In the genomic region with DNA sequence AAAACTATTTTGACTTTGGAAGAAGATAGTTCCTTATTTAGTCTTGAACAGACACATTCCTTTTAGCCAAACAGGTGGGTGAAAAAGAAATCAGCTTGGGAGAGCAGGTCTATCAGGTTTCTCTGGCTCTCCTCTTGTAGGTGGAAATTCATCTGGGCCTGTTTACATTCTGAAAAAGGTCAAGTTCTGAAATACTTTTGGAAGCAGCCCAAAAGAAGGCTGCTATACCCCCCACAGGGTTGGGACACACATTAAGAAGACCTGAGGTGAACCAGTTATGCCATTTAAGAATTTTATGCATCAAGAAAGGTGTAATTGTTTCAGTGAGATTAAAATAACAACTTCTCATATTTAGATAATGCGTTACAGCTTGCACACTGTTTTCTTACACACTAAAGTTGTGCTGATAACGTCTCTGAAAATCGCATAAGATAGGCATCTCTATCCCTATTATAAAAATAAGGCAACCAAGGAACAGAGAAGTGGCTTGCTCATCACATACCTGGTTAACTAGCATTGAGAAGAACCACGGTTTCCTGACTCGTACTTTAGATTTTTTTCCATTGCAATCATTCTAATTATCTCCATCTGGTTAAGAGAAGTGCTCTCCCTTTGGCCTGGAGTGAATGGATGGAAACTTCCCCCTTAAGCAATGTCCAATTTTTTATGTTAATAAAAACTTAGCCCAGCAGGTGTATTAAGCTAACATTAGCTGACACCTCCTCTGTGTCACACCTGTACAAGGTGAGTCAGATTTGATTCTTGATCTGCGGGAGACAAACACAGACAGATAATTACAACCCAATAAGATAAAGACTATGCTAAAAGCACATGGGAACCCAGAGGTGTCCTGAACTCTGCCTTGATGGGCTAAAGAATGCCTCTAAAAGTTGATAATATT, we compare ENCODE assay signal across 12 cellular contexts.
DNase-seq lines count a peak whose midpoint lies in the region; ATAC-seq and TF ChIP-seq lines count a peak whose summit lies in the region.
"Had no signal": no experiment of that assay in that cellular context is flagged by ENCODE, and none has a peak within 500 bp of the region (broad histone marks: within the 10 kb centered on the region; RNA-seq: fewer than 3 reads in every experiment).

No MANE protein-coding gene starts in this region.

- H3K27ac ChIP-seq in IMR-90 (ENCODE audit: insufficient read depth, low read length) (no peak overlapping the region), lung (ENCODE audit: low read depth in 1 of 2, low read length in 1 of 2) (no peak overlapping the region)

- H2BK120ac ChIP-seq in IMR-90 (ENCODE audit: low read depth, low read length) = no peak overlapping the region

- H2BK15ac ChIP-seq in IMR-90 (ENCODE audit: low read depth, low read length) = no peak overlapping the region

- H3K9ac ChIP-seq in IMR-90 (ENCODE audit: low read depth, low read length) = no peak overlapping the region

- no peak overlapping the region for H4K8ac ChIP-seq in IMR-90 (ENCODE audit: low read depth in 2 of 2, low read length in 2 of 2)

- H3K4ac ChIP-seq in IMR-90 (ENCODE audit: low read depth, low read length) = no peak overlapping the region

- H4K20me1 ChIP-seq in IMR-90 (ENCODE audit: insufficient read depth, low read length) = no peaks in the 10 kb centered on the region

- H3K9me3 Mint-ChIP-seq in activated T-helper 17 cell treated with anti-CD3 and anti-CD28 coated beads, Interleukin-2, amount 50 U/mL, for 72 hours = no peaks in the 10 kb centered on the region
- H3K9me3 Mint-ChIP-seq: activated T-cell treated with anti-CD3 and anti-CD28 coated beads, Interleukin-2, amount 50 U/mL, for 24 hours had no signal

- H3K9me3 ChIP-seq in IMR-90 (ENCODE audit: control insufficient read depth, insufficient read depth, low read length) (no peaks in the 10 kb centered on the region), lung (ENCODE audit: control insufficient read depth in 2 of 2, insufficient read depth in 1 of 2, low read length in 1 of 2) (no peaks in the 10 kb centered on the region)

- no peak overlapping the region for H3K18ac ChIP-seq in IMR-90 (ENCODE audit: low read depth, low read length)

- no peak for TF ChIP-seq POLR2A in IMR-90 (IDR thresholded peaks at IDR 0.05; ENCODE audit: low read depth, low read length)

- no peaks in the 10 kb centered on the region; the same call in 1 of the 2 replicates for H3K4me1 ChIP-seq in IMR-90 (ENCODE audit: control insufficient read depth, insufficient read depth, low read length)
- H3K4me1 ChIP-seq in lung (ENCODE audit: control insufficient read depth in 2 of 2, insufficient read depth in 2 of 2, low read length in 2 of 2) = no peaks in the 10 kb centered on the region

- H2AK9ac ChIP-seq in IMR-90 (replicated peaks; ENCODE audit: low read depth, low read length, poor library complexity) = no peak overlapping the region

- H4K5ac ChIP-seq in IMR-90 (ENCODE audit: low read depth, low read length) = no peak overlapping the region

- peaks cover 21% of the 10 kb centered on the region for H3K4me1 Mint-ChIP-seq in activated T-helper 17 cell treated with anti-CD3 and anti-CD28 coated beads, Interleukin-2, amount 50 U/mL, for 72 hours

- CTCF ChIA-PET in AG04449 (lab: Yijun Ruan, JAX) = interaction anchor here (0.8 to 1.5 kb wide), 4 partner anchors 11 to 106 kb away, joined by 3 to 5 read pairs (median 4); no protein-coding TSS in a partner anchor
- CTCF ChIA-PET in IMR-90 (lab: Yijun Ruan, JAX) = interaction anchor here (0.5 kb wide), 1 partner anchor 90 kb away, joined by 3 read pairs; no protein-coding TSS in a partner anchor

- H3K56ac ChIP-seq in IMR-90 (ENCODE audit: extremely low read depth, insufficient read depth, low read length) = no peak overlapping the region

- H2BK20ac ChIP-seq in IMR-90 (ENCODE audit: low read depth, low read length) = no peak overlapping the region

- POLR2A ChIA-PET in AG04449 (lab: Yijun Ruan, JAX) (interaction anchor here (0.7 kb wide), 1 partner anchor 24 kb away, joined by 3 read pairs; no protein-coding TSS in a partner anchor), IMR-90 (lab: Charles Lee; ENCODE audit: unreplicated experiment) (no interaction called here)

- TF ChIP-seq CTCF in AG04449 (IDR thresholded peaks at IDR 0.05; ENCODE audit: insufficient read depth, low read length, missing control alignments) = no peak
- TF ChIP-seq CTCF in IMR-90 (conservative IDR thresholded peaks at IDR 0.05; ENCODE audit: low read depth, low read length) = no peak
- no peak for TF ChIP-seq CTCF in lung (IDR thresholded peaks at IDR 0.05; ENCODE audit: control extremely low read depth, extremely low read depth)

- H2AFZ ChIP-seq in IMR-90 (replicated peaks; ENCODE audit: low read length, poor library complexity) = no peak overlapping the region

- H3K23ac ChIP-seq in IMR-90 (ENCODE audit: low read depth, low read length) = no peak overlapping the region

- H3K4me3 ChIP-seq in AG04449 (ENCODE audit: low read depth, low read length) (no peak overlapping the region), IMR-90 (ENCODE audit: insufficient read depth, low read depth, low read length) (no peak overlapping the region), lung (no peak overlapping the region)

- BruUV-seq in IMR-90 (replicated peaks; lab: Mats Ljungman, UMichigan) = no TSS peak

- no peak overlapping the region for H3K14ac ChIP-seq in IMR-90 (replicated peaks; ENCODE audit: low read depth, low read length)

- TF ChIP-seq RAD21 in IMR-90 (IDR thresholded peaks at IDR 0.05; ENCODE audit: low read length) = no peak

- H3K36me3 ChIP-seq in IMR-90 (ENCODE audit: control insufficient read depth, insufficient read depth, low read length) = peaks cover 10% of the 10 kb centered on the region
- peaks cover 11 to 34% of the 10 kb centered on the region in 2 donors for H3K36me3 ChIP-seq in lung (ENCODE audit: control insufficient read depth in 2 of 2, insufficient read depth in 2 of 2, low read length in 2 of 2)

- 100% methylated on average over 2 of the region's 6 CpGs; no CpG with 5 or more reads in 1 of the 2 experiments for WGBS in IMR-90 (ENCODE audit: extremely low coverage in 2 of 2, insufficient read length in 1 of 2), 2 experiments
- 71 to 86% methylated on average over 6 of the region's 6 CpGs for WGBS in lung, 2 donors

- H2AK5ac ChIP-seq in IMR-90 (ENCODE audit: low read depth, low read length) = no peak overlapping the region

- no peak overlapping the region for H4K91ac ChIP-seq in IMR-90 (ENCODE audit: insufficient read depth, low read depth, low read length)

- peak overlapping the region; percentile 35 for H3K27ac Mint-ChIP-seq in activated T-helper 17 cell treated with anti-CD3 and anti-CD28 coated beads, Interleukin-2, amount 50 U/mL, for 72 hours
- H3K27ac Mint-ChIP-seq: activated T-cell treated with anti-CD3 and anti-CD28 coated beads, Interleukin-2, amount 50 U/mL, for 24 hours had no signal

- intact Hi-C loops in IMR-90 (cut with micrococcal nuclease) = no loop called here

- peak; percentile 38 for DNase-seq in AG04449 (ENCODE audit: low read depth, low spot score)
- DNase-seq in IMR-90 = peak; percentile 41
- peak; percentile 36 for DNase-seq in lung (ENCODE audit: low spot score)
- DNase-seq in NCI-H1048 (lab: John Stamatoyannopoulos, UW) = no peak
- no peak for DNase-seq in NCI-H82 (lab: John Stamatoyannopoulos, UW)
- no peak for DNase-seq in DMS153 (lab: John Stamatoyannopoulos, UW)
- DNase-seq: activated T-cell treated with anti-CD3 and anti-CD28 coated beads, Interleukin-2, amount 50 U/mL, for 24 hours; NCI-H187; stimulated activated CD4-positive, alpha-beta T cell treated with anti-CD3 and anti-CD28 coated beads, Interleukin-12 subunit alpha, Interleukin-12 subunit beta, amount 100 ng/mL, for 4 hours had no signal

- dilution Hi-C loops in IMR-90 (cut with HindIII; ENCODE audit: low sequenced_read_pairs, unreplicated experiment) = no loop called here

- in situ Hi-C loops in IMR-90 (cut with MboI; ENCODE audit: low sequenced_read_pairs) = no loop called here

- H3K27me3 ChIP-seq in IMR-90 (ENCODE audit: control insufficient read depth, insufficient read depth, low read length) = no peaks in the 10 kb centered on the region
- no peaks in the 10 kb centered on the region for H3K27me3 ChIP-seq in lung (ENCODE audit: control insufficient read depth, insufficient read depth)

- 0 out of 2 replicates have a peak, but pooled peaks cover 4% of the 10 kb centered on the region for H3K9me1 ChIP-seq in IMR-90 (ENCODE audit: insufficient read depth, low read length)

- H3K36me3 Mint-ChIP-seq in activated T-helper 17 cell treated with anti-CD3 and anti-CD28 coated beads, Interleukin-2, amount 50 U/mL, for 72 hours (ENCODE audit: low read depth) = peaks cover 55% of the 10 kb centered on the region

- no peak overlapping the region for H3K4me3 Mint-ChIP-seq in activated T-helper 17 cell treated with anti-CD3 and anti-CD28 coated beads, Interleukin-2, amount 50 U/mL, for 72 hours
- H3K4me3 Mint-ChIP-seq: activated T-cell treated with anti-CD3 and anti-CD28 coated beads, Interleukin-2, amount 50 U/mL, for 24 hours had no signal

- peaks cover 0 to 3% of the 10 kb centered on the region in 2 experiments; a peak in 2 of 4 replicates for H3K79me1 ChIP-seq in IMR-90 (ENCODE audit: low read depth in 1 of 2, low read length in 2 of 2)

- H3K27me3 Mint-ChIP-seq in activated T-helper 17 cell treated with anti-CD3 and anti-CD28 coated beads, Interleukin-2, amount 50 U/mL, for 72 hours = no peaks in the 10 kb centered on the region
- H3K27me3 Mint-ChIP-seq: activated T-cell treated with anti-CD3 and anti-CD28 coated beads, Interleukin-2, amount 50 U/mL, for 24 hours had no signal

- H2BK5ac ChIP-seq in IMR-90 (ENCODE audit: low read depth, low read length, poor library complexity, severe bottlenecking) = no peak overlapping the region

- H3K4me2 ChIP-seq in IMR-90 (ENCODE audit: low read depth, low read length) = no peak overlapping the region

- ATAC-seq in IMR-90 (ENCODE audit: low read depth) (no peak), lung (ENCODE audit: insufficient read depth, low FRiP score) (no peak), HG02642 (IDR thresholded peaks at IDR 0.05; ENCODE audit: poor library complexity, unreplicated experiment) (no peak)
- ATAC-seq in activated T-helper 17 cell treated with anti-CD3 and anti-CD28 coated beads, Interleukin-2, amount 50 U/mL, for 72 hours (replicated peaks) = no peak
- ATAC-seq: activated CD4-positive, CD25-positive, alpha-beta regulatory T cell treated with anti-CD3 and anti-CD28 coated beads, Interleukin-2, amount 50 U/mL, for 24 hours had no signal

TF ChIP-seq in IMR-90, 13 proteins besides CTCF, POLR2A, EP300 and RAD21 (continues in another document):
- no peak for TF ChIP-seq FOS (IDR thresholded peaks at IDR 0.05; ENCODE audit: low read depth, low read length)
- TF ChIP-seq CHD1 (IDR thresholded peaks at IDR 0.05; ENCODE audit: low read depth, low read length) = no peak
- TF ChIP-seq RFX5 (IDR thresholded peaks at IDR 0.05; ENCODE audit: low read depth, low read length) = no peak

Comparison
In these comparisons a context has a peak if more than half of its experiments do, and no peak if none do; other contexts are left out.
1. DNase-seq: peak in AG04449 (single experiment), IMR-90 (single experiment) and lung (single experiment); none in NCI-H1048 (single experiment), NCI-H82 (single experiment) and DMS153 (single experiment).